In the genomic region with DNA sequence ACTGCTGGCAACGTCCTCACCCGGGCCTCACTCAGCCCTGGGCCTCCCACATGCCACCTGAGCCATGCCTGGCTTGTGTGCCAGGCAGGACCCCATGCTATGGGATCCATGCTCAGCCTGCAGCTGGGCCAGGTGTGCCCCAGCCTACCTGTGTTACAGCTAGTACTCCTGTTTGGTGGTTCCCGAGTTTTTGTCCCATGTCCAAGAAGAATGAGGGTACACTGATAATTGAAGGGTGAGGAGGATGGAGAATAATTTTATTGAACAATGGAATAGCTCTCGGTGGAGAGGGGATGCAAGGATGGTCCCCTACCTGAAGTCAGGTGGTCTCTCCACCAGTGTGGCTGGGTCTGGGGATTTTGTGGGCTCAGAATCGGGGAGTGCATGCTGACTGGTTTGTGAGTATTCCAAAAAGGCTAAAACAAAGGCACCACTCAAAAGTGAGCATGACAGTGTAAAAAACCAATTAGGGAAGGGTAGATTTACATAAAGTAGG, we compare ENCODE assay signal across 19 cellular contexts.
A peak's percentile ranks its signal among the peaks of the same experiment; 100 is the strongest.
DNase-seq lines count a peak whose midpoint lies in the region; ATAC-seq and TF ChIP-seq lines count a peak whose summit lies in the region.
"Had no signal": no experiment of that assay in that cellular context is flagged by ENCODE, and none has a peak within 500 bp of the region (broad histone marks: within the 10 kb centered on the region; RNA-seq: fewer than 3 reads in every experiment).

No MANE protein-coding gene starts in this region.

- H3K27ac Mint-ChIP-seq in endodermal cell, result no peak overlapping the region
- no peak overlapping the region for H3K27ac Mint-ChIP-seq in Caco-2 (ENCODE audit: unreplicated experiment)
- H3K27ac Mint-ChIP-seq in activated T-helper 2 cell treated with anti-CD3 and anti-CD28 coated beads, Interferon-gamma antibody, Interleukin-2, Interleukin-4, amounts not matched to agents 10 μg/mL and 5 μg/mL and 100 μg/mL, durations not matched to agents 14 hours and 24 hours and 36 hours, result no peak overlapping the region
- H3K27ac Mint-ChIP-seq: CD4-positive, alpha-beta T cell; HFFc6 had no signal

- no peak for TF ChIP-seq CTCF in DND-41 (IDR thresholded peaks at IDR 0.05; ENCODE audit: borderline replicate concordance, extremely low read depth, low read length, poor library complexity, severe bottlenecking)
- no peak for TF ChIP-seq CTCF in IMR-90 (conservative IDR thresholded peaks at IDR 0.05; ENCODE audit: low read depth, low read length)
- no peak for TF ChIP-seq CTCF in endodermal cell (conservative IDR thresholded peaks at IDR 0.05)
- no peak for TF ChIP-seq CTCF in Caco-2 (IDR thresholded peaks at IDR 0.05; ENCODE audit: insufficient read depth in 1 of 2, low read depth in 1 of 2, low read length in 1 of 2, severe bottlenecking in 1 of 2, unreplicated experiment in 1 of 2)
- no peak for TF ChIP-seq CTCF in lower leg skin (IDR thresholded peaks at IDR 0.05)

- no peaks in the 10 kb centered on the region for H4K20me1 ChIP-seq in DND-41 (ENCODE audit: insufficient read depth, low read length)
- H4K20me1 ChIP-seq in IMR-90 (ENCODE audit: insufficient read depth, low read length), result no peaks in the 10 kb centered on the region

- peak overlapping the region; percentile 100 for H2BK5ac ChIP-seq in IMR-90 (ENCODE audit: low read depth, low read length, poor library complexity, severe bottlenecking)

- peak overlapping the region; percentile 98 for H4K5ac ChIP-seq in IMR-90 (ENCODE audit: low read depth, low read length)

- no peak overlapping the region for H3K9ac ChIP-seq in DND-41 (ENCODE audit: low read depth, low read length)
- no peak overlapping the region for H3K9ac ChIP-seq in IMR-90 (ENCODE audit: low read depth, low read length)
- no peak overlapping the region for H3K9ac ChIP-seq in endodermal cell (ENCODE audit: extremely low read depth, low read length, poor library complexity, severe bottlenecking)

- H2AK5ac ChIP-seq in IMR-90 (ENCODE audit: low read depth, low read length), result peak overlapping the region; percentile 92

- H2BK20ac ChIP-seq in IMR-90 (ENCODE audit: low read depth, low read length), result peak overlapping the region; percentile 99

- H3K79me2 ChIP-seq in DND-41 (ENCODE audit: insufficient read depth, low read length), result no peaks in the 10 kb centered on the region

- peak; percentile 3 for DNase-seq in DMS 273 (lab: John Stamatoyannopoulos, UW; ENCODE audit: unreplicated experiment)
- no peak for DNase-seq in DMS 273 treated with DMSO at 0.1 percent for 48 hours (lab: John Stamatoyannopoulos, UW)
- DNase-seq in DND-41, result peak; percentile 16
- no peak for DNase-seq in IMR-90
- DNase-seq in endodermal cell, result no peak
- no peak for DNase-seq in Caco-2
- no peak for DNase-seq in lower leg skin (ENCODE audit: low spot score in 2 of 2)
- DNase-seq in activated T-helper 2 cell treated with anti-CD3 and anti-CD28 coated beads, Interferon-gamma antibody, Interleukin-2, Interleukin-4, amounts not matched to agents 10 μg/mL and 5 μg/mL and 100 μg/mL, durations not matched to agents 14 hours and 24 hours and 36 hours (ENCODE audit: low spot score), result no peak
- DNase-seq: AML-193; CD4-positive, alpha-beta T cell; DMS79; GF-D8; HFFc6; KBM-7 had no signal

- BruUV-seq in IMR-90 (replicated peaks; lab: Mats Ljungman, UMichigan) (no TSS peak), Caco-2 (replicated peaks; lab: Mats Ljungman, UMichigan) (no TSS peak)

- H3K27me3 Mint-ChIP-seq in endodermal cell (ENCODE audit: insufficient read depth) (no peaks in the 10 kb centered on the region), Caco-2 (ENCODE audit: insufficient read depth, unreplicated experiment) (no peaks in the 10 kb centered on the region)
- peaks cover 32% of the 10 kb centered on the region for H3K27me3 Mint-ChIP-seq in activated T-helper 2 cell treated with anti-CD3 and anti-CD28 coated beads, Interferon-gamma antibody, Interleukin-2, Interleukin-4, amounts not matched to agents 10 μg/mL and 5 μg/mL and 100 μg/mL, durations not matched to agents 14 hours and 24 hours and 36 hours (ENCODE audit: low read depth)
- H3K27me3 Mint-ChIP-seq: CD4-positive, alpha-beta T cell had no signal

- H2AFZ ChIP-seq in DND-41 (ENCODE audit: low read depth, low read length) (no peak overlapping the region), IMR-90 (replicated peaks; ENCODE audit: low read length, poor library complexity) (no peak overlapping the region)

- 83% methylated on average over 3 of the region's 5 CpGs; no CpG with 5 or more reads in 1 of the 2 experiments for WGBS in IMR-90 (ENCODE audit: extremely low coverage in 2 of 2, insufficient read length in 1 of 2), 2 experiments
- 94 to 100% methylated on average over 2 to 5 of the region's 5 CpGs for WGBS in endodermal cell (ENCODE audit: insufficient coverage in 1 of 2, insufficient read length in 1 of 2), 2 experiments
- 70 to 86% methylated on average over 5 of the region's 5 CpGs for WGBS in lower leg skin, 2 donors

- peak overlapping the region; percentile 99 for H3K18ac ChIP-seq in IMR-90 (ENCODE audit: low read depth, low read length)

- no peaks in the 10 kb centered on the region for H3K27me3 ChIP-seq in DND-41 (ENCODE audit: insufficient read depth, low read length, poor library complexity)
- no peaks in the 10 kb centered on the region for H3K27me3 ChIP-seq in IMR-90 (ENCODE audit: control insufficient read depth, insufficient read depth, low read length)
- H3K27me3 ChIP-seq in endodermal cell (ENCODE audit: control insufficient read depth, insufficient read depth, low read length, poor library complexity, severe bottlenecking), result no peaks in the 10 kb centered on the region
- H3K27me3 ChIP-seq in Caco-2 (replicated peaks; ENCODE audit: control insufficient read depth, insufficient read depth, low read length), result no peaks in the 10 kb centered on the region

- CTCF ChIA-PET in IMR-90 (lab: Yijun Ruan, JAX) (interaction anchor here (0.5 kb wide), 1 partner anchor 38 kb away, joined by 3 read pairs; no protein-coding TSS in a partner anchor), Caco-2 (lab: Charles Lee) (no interaction called here)

- H3K23ac ChIP-seq in IMR-90 (ENCODE audit: low read depth, low read length), result peak overlapping the region; percentile 70; the same call in 1 of the 2 replicates

- peak overlapping the region; percentile 95 for H4K91ac ChIP-seq in IMR-90 (ENCODE audit: insufficient read depth, low read depth, low read length)

- POLR2A ChIA-PET in IMR-90 (lab: Charles Lee; ENCODE audit: unreplicated experiment) (no interaction called here), Caco-2 (lab: Charles Lee) (no interaction called here)

- peak overlapping the region; percentile 99 for H2BK120ac ChIP-seq in IMR-90 (ENCODE audit: low read depth, low read length)

- H3K4me3 ChIP-seq in DND-41 (ENCODE audit: low read depth in 1 of 2, low read length in 2 of 2) (no peak overlapping the region), IMR-90 (ENCODE audit: insufficient read depth, low read depth, low read length) (no peak overlapping the region), endodermal cell (ENCODE audit: low read length) (peak overlapping the region; percentile 53), Caco-2 (ENCODE audit: low read depth, low read length) (no peak overlapping the region), lower leg skin (ENCODE audit: low read depth, poor library complexity, severe bottlenecking) (no peak overlapping the region)
- H3K4me3 ChIP-seq: A549, HAP-1 had no signal

- H3K4me2 ChIP-seq in DND-41 (ENCODE audit: insufficient read depth, low read length), result no peak overlapping the region
- no peak overlapping the region for H3K4me2 ChIP-seq in IMR-90 (ENCODE audit: low read depth, low read length)
- H3K4me2 ChIP-seq: A549 had no signal

- H3K27ac ChIP-seq in DND-41 (ENCODE audit: low read length), result no peak overlapping the region
- H3K27ac ChIP-seq in IMR-90 (ENCODE audit: insufficient read depth, low read length), result peak overlapping the region; percentile 38; the same call in 1 of the 2 replicates
- no peak overlapping the region for H3K27ac ChIP-seq in endodermal cell (ENCODE audit: low read depth, low read length)
- H3K27ac ChIP-seq: 22Rv1, A549, C4-2B, HL-60 had no signal

- H3K36me3 ChIP-seq in DND-41 (ENCODE audit: insufficient read depth, low read length) (peaks cover 5% of the 10 kb centered on the region; the same call in 1 of the 2 replicates), IMR-90 (ENCODE audit: control insufficient read depth, insufficient read depth, low read length) (no peaks in the 10 kb centered on the region), endodermal cell (ENCODE audit: control insufficient read depth, insufficient read depth, low read length) (no peaks in the 10 kb centered on the region), Caco-2 (ENCODE audit: control insufficient read depth, insufficient read depth, low read length) (no peaks in the 10 kb centered on the region)
- H3K36me3 ChIP-seq: HAP-1 had no signal

- no peak for ATAC-seq in DND-41 (ENCODE audit: insufficient read depth, low read depth)
- no peak for ATAC-seq in IMR-90 (ENCODE audit: low read depth)
- ATAC-seq: A549 had no signal

- H3K9me3 ChIP-seq in DND-41 (ENCODE audit: insufficient read depth, low read length, severe bottlenecking) (peaks cover 23% of the 10 kb centered on the region), IMR-90 (ENCODE audit: control insufficient read depth, insufficient read depth, low read length) (peaks cover 7% of the 10 kb centered on the region), endodermal cell (ENCODE audit: control insufficient read depth, low read length) (peaks cover 43% of the 10 kb centered on the region), Caco-2 (peaks cover 8% of the 10 kb centered on the region; the same call in 1 of the 2 replicates)
- H3K9me3 ChIP-seq: HAP-1 had no signal

- in situ Hi-C loops in IMR-90 (cut with MboI; ENCODE audit: low sequenced_read_pairs), result no loop called here

- peak overlapping the region; percentile 95; the same call in 2 of the 3 replicates for H2BK15ac ChIP-seq in IMR-90 (ENCODE audit: low read depth, low read length)

- H3K36me3 Mint-ChIP-seq in endodermal cell (ENCODE audit: low read depth), result peaks cover 13% of the 10 kb centered on the region
- H3K36me3 Mint-ChIP-seq in Caco-2 (ENCODE audit: insufficient read depth, unreplicated experiment), result no peaks in the 10 kb centered on the region
- H3K36me3 Mint-ChIP-seq in activated T-helper 2 cell treated with anti-CD3 and anti-CD28 coated beads, Interferon-gamma antibody, Interleukin-2, Interleukin-4, amounts not matched to agents 10 μg/mL and 5 μg/mL and 100 μg/mL, durations not matched to agents 14 hours and 24 hours and 36 hours (ENCODE audit: low read depth), result peaks cover 3% of the 10 kb centered on the region

- H3K4me1 Mint-ChIP-seq in endodermal cell, result no peaks in the 10 kb centered on the region
- H3K4me1 Mint-ChIP-seq in Caco-2 (ENCODE audit: low read depth, unreplicated experiment), result no peaks in the 10 kb centered on the region
- H3K4me1 Mint-ChIP-seq in activated T-helper 2 cell treated with anti-CD3 and anti-CD28 coated beads, Interferon-gamma antibody, Interleukin-2, Interleukin-4, amounts not matched to agents 10 μg/mL and 5 μg/mL and 100 μg/mL, durations not matched to agents 14 hours and 24 hours and 36 hours (ENCODE audit: low read depth), result no peaks in the 10 kb centered on the region

- H4K8ac ChIP-seq in IMR-90 (ENCODE audit: low read depth in 2 of 2, low read length in 2 of 2), result peak overlapping the region; percentile 82 to 95

- H3K14ac ChIP-seq in IMR-90 (replicated peaks; ENCODE audit: low read depth, low read length), result peak overlapping the region; percentile 92

- intact Hi-C loops in IMR-90 (cut with micrococcal nuclease) (no loop called here), Caco-2 (cut with micrococcal nuclease; ENCODE audit: unreplicated experiment) (no loop called here), lower leg skin (cut with DNase I; ENCODE audit: low total_unique reads) (no loop called here)
- intact Hi-C loops in activated T-helper 2 cell treated with anti-CD3 and anti-CD28 coated beads, Interferon-gamma antibody, Interleukin-2, Interleukin-4, amounts not matched to agents 10 μg/mL and 5 μg/mL and 100 μg/mL, durations not matched to agents 14 hours and 24 hours and 36 hours (cut with micrococcal nuclease), result no loop called here

- no peak overlapping the region for H3K56ac ChIP-seq in IMR-90 (ENCODE audit: extremely low read depth, insufficient read depth, low read length)

- TF ChIP-seq POLR2A in IMR-90 (IDR thresholded peaks at IDR 0.05; ENCODE audit: low read depth, low read length) (no peak), lower leg skin (IDR thresholded peaks at IDR 0.05) (no peak)

- no peak overlapping the region for H2AK9ac ChIP-seq in IMR-90 (replicated peaks; ENCODE audit: low read depth, low read length, poor library complexity)

- H3K4ac ChIP-seq in IMR-90 (ENCODE audit: low read depth, low read length), result peak overlapping the region; percentile 99

- peaks cover 11% of the 10 kb centered on the region for H3K9me1 ChIP-seq in IMR-90 (ENCODE audit: insufficient read depth, low read length)

- peaks cover 4% of the 10 kb centered on the region for H3K4me1 ChIP-seq in DND-41 (ENCODE audit: insufficient read depth, low read length)
- peaks cover 24% of the 10 kb centered on the region for H3K4me1 ChIP-seq in IMR-90 (ENCODE audit: control insufficient read depth, insufficient read depth, low read length)
- no peaks in the 10 kb centered on the region for H3K4me1 ChIP-seq in endodermal cell (ENCODE audit: control insufficient read depth, insufficient read depth, low read length)
- H3K4me1 ChIP-seq in Caco-2, result no peaks in the 10 kb centered on the region
- H3K4me1 ChIP-seq: HAP-1 had no signal

- dilution Hi-C loops in IMR-90 (cut with HindIII; ENCODE audit: low sequenced_read_pairs, unreplicated experiment), result no loop called here

- peaks cover 32% of the 10 kb centered on the region for H3K9me3 Mint-ChIP-seq in endodermal cell
- peaks cover 29% of the 10 kb centered on the region for H3K9me3 Mint-ChIP-seq in Caco-2 (ENCODE audit: unreplicated experiment)
- peaks cover 24% of the 10 kb centered on the region for H3K9me3 Mint-ChIP-seq in activated T-helper 2 cell treated with anti-CD3 and anti-CD28 coated beads, Interferon-gamma antibody, Interleukin-2, Interleukin-4, amounts not matched to agents 10 μg/mL and 5 μg/mL and 100 μg/mL, durations not matched to agents 14 hours and 24 hours and 36 hours

- H3K79me1 ChIP-seq in IMR-90 (ENCODE audit: low read depth in 1 of 2, low read length in 2 of 2), result peaks cover 4 to 27% of the 10 kb centered on the region in 2 experiments; a peak in 3 of 4 replicates

- no peak for TF ChIP-seq RAD21 in IMR-90 (IDR thresholded peaks at IDR 0.05; ENCODE audit: low read length)

- H3K4me3 Mint-ChIP-seq in endodermal cell (no peak overlapping the region), Caco-2 (ENCODE audit: unreplicated experiment) (no peak overlapping the region)
- H3K4me3 Mint-ChIP-seq in activated T-helper 2 cell treated with anti-CD3 and anti-CD28 coated beads, Interferon-gamma antibody, Interleukin-2, Interleukin-4, amounts not matched to agents 10 μg/mL and 5 μg/mL and 100 μg/mL, durations not matched to agents 14 hours and 24 hours and 36 hours (ENCODE audit: low read depth), result no peak overlapping the region
- H3K4me3 Mint-ChIP-seq: CD4-positive, alpha-beta T cell; HFFc6 had no signal

Comparison
In these comparisons a context has a peak if more than half of its experiments do, and no peak if none do; other contexts are left out.
1. DNase-seq: peak in DMS 273 (single experiment) and DND-41 (single experiment); none in DMS 273 treated with DMSO at 0.1 percent for 48 hours (single experiment), IMR-90 (single experiment), endodermal cell (single experiment), Caco-2 (0 of 2), lower leg skin (0 of 2) and activated T-helper 2 cell treated with anti-CD3 and anti-CD28 coated beads, Interferon-gamma antibody, Interleukin-2, Interleukin-4, amounts not matched to agents 10 μg/mL and 5 μg/mL and 100 μg/mL, durations not matched to agents 14 hours and 24 hours and 36 hours (single experiment).